8 cellular contexts compared by ENCODE assay signal in genomic region chr19:1860133-1860775, GRCh38. TPM values are rescaled to one million over a fixed set of nuclear protein-coding genes. Genes with fewer than 3 reads are reported as not detected.
DNase-seq lines count a peak whose midpoint lies in the region; ATAC-seq and TF ChIP-seq lines count a peak whose summit lies in the region.

No MANE protein-coding gene starts in this region.

- TF ChIP-seq POLR2A in GM18505 (IDR thresholded peaks at IDR 0.05; ENCODE audit: borderline replicate concordance, extremely low read depth, insufficient read depth, insufficient read length) = no peak

- no peak for TF ChIP-seq CTCF in fibroblast of the aortic adventitia (IDR thresholded peaks at IDR 0.05; ENCODE audit: insufficient read depth, low read length)

- H3K4me3 ChIP-seq in fibroblast of the aortic adventitia (ENCODE audit: low read depth, low read length) = peak overlapping the region; percentile 90

- intact Hi-C loops in posterior cingulate gyrus (cut with DNase I) = no loop called here

- DNase-seq in EL (peak; percentile 72), NAMALWA (ENCODE audit: low spot score) (peak; percentile 53), fibroblast of the aortic adventitia (ENCODE audit: low read depth) (peak; percentile 81), posterior cingulate gyrus (peak in 8 of 10 donors; percentile 53 to 96 (median 74)), iPS-NIHi7 (ENCODE audit: extremely low spot score) (no peak)
- peak; percentile 66 to 71 for DNase-seq in activated T-cell treated with anti-CD3 and anti-CD28 coated beads, Interleukin-2, amount 50 U/mL, for 48 hours

- no peak for ATAC-seq in HG03354 (IDR thresholded peaks at IDR 0.05; ENCODE audit: poor library complexity, severe bottlenecking, unreplicated experiment)
- ATAC-seq in GM18505 (IDR thresholded peaks at IDR 0.05; ENCODE audit: unreplicated experiment) = no peak

RNA-seq across cellular contexts. Expression of gene KLF16, which starts 3.1 kb away (rescaled TPM):
- 6.5 and 7.3 TPM in 2 replicates for total RNA-seq in fibroblast of the aortic adventitia (ENCODE audit: low replicate concordance)

RNA-seq across cellular contexts. Expression of gene REXO1, which starts 12.0 kb away (rescaled TPM):
- 9.0 and 13.0 TPM in 2 replicates for total RNA-seq in fibroblast of the aortic adventitia (ENCODE audit: low replicate concordance)

RNA-seq across cellular contexts. Expression of gene ABHD17A, which starts 25.0 kb away (rescaled TPM):
- 48.0 and 51.2 TPM in 2 replicates for total RNA-seq in fibroblast of the aortic adventitia (ENCODE audit: low replicate concordance)

RNA-seq across cellular contexts. Expression of gene ADAT3, which starts 44.9 kb away (rescaled TPM):
- total RNA-seq in fibroblast of the aortic adventitia (ENCODE audit: low replicate concordance) = 2.6 and 4.2 TPM in 2 replicates

RNA-seq across cellular contexts. Expression of gene SCAMP4, which starts 44.9 kb away (rescaled TPM):
- total RNA-seq in fibroblast of the aortic adventitia (ENCODE audit: low replicate concordance) = 51.6 and 59.3 TPM in 2 replicates
